ENCODE assay signal across 1 cellular context in genomic region chr14:95620659-95621059, GRCh38.
TF ChIP-seq lines count a peak whose summit lies in the region.

No MANE protein-coding gene starts in this region.

TF ChIP-seq in K562, 482 proteins besides CTCF, POLR2A, EP300 and RAD21 (continued from another document and continues in another):
- no peak for TF ChIP-seq AFF4 (CRISPR knock-in tag; IDR thresholded peaks at IDR 0.05)
- no peak for TF ChIP-seq NCOA2 (IDR thresholded peaks at IDR 0.05; ENCODE audit: partially characterized antibody in 2 of 2)
- no peak for TF ChIP-seq EZH2 (IDR thresholded peaks at IDR 0.05; ENCODE audit: borderline replicate concordance, low read depth, low read length)
- no peak for TF ChIP-seq RFX1 (IDR thresholded peaks at IDR 0.05)
- no peak for TF ChIP-seq FUS (optimal IDR thresholded peaks at IDR 0.05; ENCODE audit: low read depth, low read length)
- TF ChIP-seq MAX (CRISPR knock-in tag; IDR thresholded peaks at IDR 0.05): no peak
- TF ChIP-seq ZBED1 (IDR thresholded peaks at IDR 0.05): no peak
- TF ChIP-seq KDM1A (IDR thresholded peaks at IDR 0.05): no peak
- TF ChIP-seq, protein P1, sequence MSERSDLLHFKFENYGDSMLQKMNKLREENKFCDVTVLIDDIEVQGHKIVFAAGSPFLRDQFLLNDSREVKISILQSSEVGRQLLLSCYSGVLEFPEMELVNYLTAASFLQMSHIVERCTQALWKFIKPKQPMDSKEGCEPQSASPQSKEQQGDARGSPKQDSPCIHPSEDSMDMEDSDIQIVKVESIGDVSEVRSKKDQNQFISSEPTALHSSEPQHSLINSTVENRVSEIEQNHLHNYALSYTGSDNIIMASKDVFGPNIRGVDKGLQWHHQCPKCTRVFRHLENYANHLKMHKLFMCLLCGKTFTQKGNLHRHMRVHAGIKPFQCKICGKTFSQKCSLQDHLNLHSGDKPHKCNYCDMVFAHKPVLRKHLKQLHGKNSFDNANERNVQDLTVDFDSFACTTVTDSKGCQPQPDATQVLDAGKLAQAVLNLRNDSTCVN (CRISPR knock-in tag; IDR thresholded peaks at IDR 0.05): no peak
- TF ChIP-seq, protein P2, sequence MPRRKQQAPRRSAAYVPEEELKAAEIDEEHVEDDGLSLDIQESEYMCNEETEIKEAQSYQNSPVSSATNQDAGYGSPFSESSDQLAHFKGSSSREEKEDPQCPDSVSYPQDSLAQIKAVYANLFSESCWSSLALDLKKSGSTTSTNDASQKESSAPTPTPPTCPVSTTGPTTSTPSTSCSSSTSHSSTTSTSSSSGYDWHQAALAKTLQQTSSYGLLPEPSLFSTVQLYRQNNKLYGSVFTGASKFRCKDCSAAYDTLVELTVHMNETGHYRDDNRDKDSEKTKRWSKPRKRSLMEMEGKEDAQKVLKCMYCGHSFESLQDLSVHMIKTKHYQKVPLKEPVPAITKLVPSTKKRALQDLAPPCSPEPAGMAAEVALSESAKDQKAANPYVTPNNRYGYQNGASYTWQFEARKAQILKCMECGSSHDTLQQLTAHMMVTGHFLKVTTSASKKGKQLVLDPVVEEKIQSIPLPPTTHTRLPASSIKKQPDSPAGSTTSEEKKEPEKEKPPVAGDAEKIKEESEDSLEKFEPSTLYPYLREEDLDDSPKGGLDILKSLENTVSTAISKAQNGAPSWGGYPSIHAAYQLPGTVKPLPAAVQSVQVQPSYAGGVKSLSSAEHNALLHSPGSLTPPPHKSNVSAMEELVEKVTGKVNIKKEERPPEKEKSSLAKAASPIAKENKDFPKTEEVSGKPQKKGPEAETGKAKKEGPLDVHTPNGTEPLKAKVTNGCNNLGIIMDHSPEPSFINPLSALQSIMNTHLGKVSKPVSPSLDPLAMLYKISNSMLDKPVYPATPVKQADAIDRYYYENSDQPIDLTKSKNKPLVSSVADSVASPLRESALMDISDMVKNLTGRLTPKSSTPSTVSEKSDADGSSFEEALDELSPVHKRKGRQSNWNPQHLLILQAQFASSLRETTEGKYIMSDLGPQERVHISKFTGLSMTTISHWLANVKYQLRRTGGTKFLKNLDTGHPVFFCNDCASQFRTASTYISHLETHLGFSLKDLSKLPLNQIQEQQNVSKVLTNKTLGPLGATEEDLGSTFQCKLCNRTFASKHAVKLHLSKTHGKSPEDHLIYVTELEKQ (CRISPR knock-in tag; IDR thresholded peaks at IDR 0.05): no peak
- TF ChIP-seq, protein P3, sequence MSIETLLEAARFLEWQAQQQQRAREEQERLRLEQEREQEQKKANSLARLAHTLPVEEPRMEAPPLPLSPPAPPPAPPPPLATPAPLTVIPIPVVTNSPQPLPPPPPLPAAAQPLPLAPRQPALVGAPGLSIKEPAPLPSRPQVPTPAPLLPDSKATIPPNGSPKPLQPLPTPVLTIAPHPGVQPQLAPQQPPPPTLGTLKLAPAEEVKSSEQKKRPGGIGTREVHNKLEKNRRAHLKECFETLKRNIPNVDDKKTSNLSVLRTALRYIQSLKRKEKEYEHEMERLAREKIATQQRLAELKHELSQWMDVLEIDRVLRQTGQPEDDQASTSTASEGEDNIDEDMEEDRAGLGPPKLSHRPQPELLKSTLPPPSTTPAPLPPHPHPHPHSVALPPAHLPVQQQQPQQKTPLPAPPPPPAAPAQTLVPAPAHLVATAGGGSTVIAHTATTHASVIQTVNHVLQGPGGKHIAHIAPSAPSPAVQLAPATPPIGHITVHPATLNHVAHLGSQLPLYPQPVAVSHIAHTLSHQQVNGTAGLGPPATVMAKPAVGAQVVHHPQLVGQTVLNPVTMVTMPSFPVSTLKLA (conservative IDR thresholded peaks at IDR 0.05): no peak
- no peak for TF ChIP-seq DNMT1 (IDR thresholded peaks at IDR 0.05)
- TF ChIP-seq GTF2F1 (IDR thresholded peaks at IDR 0.05; ENCODE audit: low read depth, low read length): no peak
- no peak for TF ChIP-seq SIX5 (IDR thresholded peaks at IDR 0.05; ENCODE audit: borderline replicate concordance in 1 of 2, insufficient read depth in 1 of 2, low read depth in 1 of 2, low read length in 2 of 2)
- TF ChIP-seq ZNF140 (CRISPR knock-in tag; IDR thresholded peaks at IDR 0.05): no peak
- TF ChIP-seq ZNF740 (CRISPR knock-in tag; IDR thresholded peaks at IDR 0.05): no peak
- TF ChIP-seq ZNF740 (tag; IDR thresholded peaks at IDR 0.05): no peak; a peak in 1 of 4 replicates
- TF ChIP-seq, protein P4, sequence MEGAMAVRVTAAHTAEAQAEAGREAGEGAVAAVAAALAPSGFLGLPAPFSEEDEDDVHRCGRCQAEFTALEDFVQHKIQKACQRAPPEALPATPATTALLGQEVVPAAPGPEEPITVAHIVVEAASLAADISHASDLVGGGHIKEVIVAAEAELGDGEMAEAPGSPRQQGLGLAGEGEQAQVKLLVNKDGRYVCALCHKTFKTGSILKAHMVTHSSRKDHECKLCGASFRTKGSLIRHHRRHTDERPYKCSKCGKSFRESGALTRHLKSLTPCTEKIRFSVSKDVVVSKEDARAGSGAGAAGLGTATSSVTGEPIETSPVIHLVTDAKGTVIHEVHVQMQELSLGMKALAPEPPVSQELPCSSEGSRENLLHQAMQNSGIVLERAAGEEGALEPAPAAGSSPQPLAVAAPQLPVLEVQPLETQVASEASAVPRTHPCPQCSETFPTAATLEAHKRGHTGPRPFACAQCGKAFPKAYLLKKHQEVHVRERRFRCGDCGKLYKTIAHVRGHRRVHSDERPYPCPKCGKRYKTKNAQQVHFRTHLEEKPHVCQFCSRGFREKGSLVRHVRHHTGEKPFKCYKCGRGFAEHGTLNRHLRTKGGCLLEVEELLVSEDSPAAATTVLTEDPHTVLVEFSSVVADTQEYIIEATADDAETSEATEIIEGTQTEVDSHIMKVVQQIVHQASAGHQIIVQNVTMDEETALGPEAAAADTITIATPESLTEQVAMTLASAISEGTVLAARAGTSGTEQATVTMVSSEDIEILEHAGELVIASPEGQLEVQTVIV (CRISPR knock-in tag; IDR thresholded peaks at IDR 0.05; ENCODE audit: borderline replicate concordance): no peak
- TF ChIP-seq MYC (IDR thresholded peaks at IDR 0.05; ENCODE audit: low read depth, low read length): no peak
- TF ChIP-seq MYC (CRISPR knock-in tag; IDR thresholded peaks at IDR 0.05; ENCODE audit: borderline replicate concordance, low read depth): no peak
- no peak for TF ChIP-seq ZNF282 (CRISPR knock-in tag; IDR thresholded peaks at IDR 0.05)
- TF ChIP-seq NR2F6 (CRISPR knock-in tag; IDR thresholded peaks at IDR 0.05): no peak
- no peak for TF ChIP-seq SOX6 (IDR thresholded peaks at IDR 0.05)
- no peak for TF ChIP-seq ZNF143 (CRISPR knock-in tag; IDR thresholded peaks at IDR 0.05)
- no peak for TF ChIP-seq CBFB (CRISPR knock-in tag; IDR thresholded peaks at IDR 0.05)
- TF ChIP-seq ZBTB49 (CRISPR knock-in tag; IDR thresholded peaks at IDR 0.05; ENCODE audit: borderline replicate concordance): no peak
- TF ChIP-seq ILF3 (IDR thresholded peaks at IDR 0.05; ENCODE audit: borderline replicate concordance): no peak
- TF ChIP-seq MEIS2 (IDR thresholded peaks at IDR 0.05; ENCODE audit: partially characterized antibody): no peak
- TF ChIP-seq ATF7 (IDR thresholded peaks at IDR 0.05): peak; percentile 84
- TF ChIP-seq NFRKB (IDR thresholded peaks at IDR 0.05; ENCODE audit: low read depth): no peak
- no peak for TF ChIP-seq SREBF2 (CRISPR knock-in tag; IDR thresholded peaks at IDR 0.05)
- TF ChIP-seq BDP1 (IDR thresholded peaks at IDR 0.05; ENCODE audit: insufficient read depth, insufficient read length): no peak
- peak; percentile 35; the same call in 1 of the 2 replicates for TF ChIP-seq ETV1 (tag; conservative IDR thresholded peaks at IDR 0.05; ENCODE audit: low read depth)
- TF ChIP-seq IRF9 (tag; IDR thresholded peaks at IDR 0.05): no peak
- TF ChIP-seq ZNF239 (CRISPR knock-in tag; IDR thresholded peaks at IDR 0.05): no peak
- TF ChIP-seq ZNF444 (CRISPR knock-in tag; IDR thresholded peaks at IDR 0.05): no peak
- TF ChIP-seq SMAD4 (CRISPR knock-in tag; conservative IDR thresholded peaks at IDR 0.05): peak; percentile 80
- no peak for TF ChIP-seq CUX1 (CRISPR knock-in tag; IDR thresholded peaks at IDR 0.05)
- no peak for TF ChIP-seq NR2C2 (CRISPR knock-in tag; IDR thresholded peaks at IDR 0.05)
- TF ChIP-seq NR2C2 (tag; IDR thresholded peaks at IDR 0.05): peak; percentile 37; the same call in 1 of the 2 replicates
